1 cellular context compared by ENCODE assay signal in the genomic region with DNA sequence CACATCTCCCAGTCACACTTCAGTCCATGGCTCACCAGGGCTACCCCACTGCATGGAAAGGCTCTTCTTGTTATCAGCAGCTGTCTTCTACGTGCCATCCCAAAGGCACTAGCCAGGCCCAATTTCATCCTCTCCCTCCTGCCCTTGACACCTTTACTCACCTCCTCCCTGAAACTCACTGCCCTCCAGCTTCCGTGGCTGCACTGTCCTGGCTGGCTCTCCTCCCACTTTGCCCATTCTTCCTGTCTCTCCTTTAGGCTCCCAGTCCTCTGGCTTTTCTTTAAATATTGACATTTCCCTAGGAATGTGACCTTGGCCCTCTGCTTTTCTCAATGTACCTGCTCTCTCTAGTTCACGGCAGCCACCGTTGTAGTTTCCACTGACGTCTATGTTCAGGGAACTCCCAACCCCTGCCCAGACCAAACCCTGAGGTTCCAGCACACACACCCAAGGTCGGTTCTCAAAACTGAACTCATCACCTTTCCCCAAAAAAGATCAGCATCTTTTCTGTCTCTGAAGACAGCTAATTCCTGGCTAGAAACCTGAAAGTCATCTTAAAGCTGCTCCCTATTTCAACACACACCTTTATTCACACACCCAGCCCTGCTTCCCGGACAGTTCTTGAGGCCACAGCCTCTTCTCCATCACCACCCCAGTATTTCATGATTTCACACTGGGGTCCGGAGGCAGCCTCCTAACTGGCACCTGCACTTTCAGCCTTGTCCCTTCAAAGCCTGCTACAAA.
TF ChIP-seq lines count a peak whose summit lies in the region.

No MANE protein-coding gene starts in this region.

TF ChIP-seq in SK-N-SH treated with all-trans-retinoic acid at 6 μM for 48 hours, 23 proteins besides CTCF, POLR2A, EP300 and RAD21 (continued from another document):
- TF ChIP-seq, protein P1, sequence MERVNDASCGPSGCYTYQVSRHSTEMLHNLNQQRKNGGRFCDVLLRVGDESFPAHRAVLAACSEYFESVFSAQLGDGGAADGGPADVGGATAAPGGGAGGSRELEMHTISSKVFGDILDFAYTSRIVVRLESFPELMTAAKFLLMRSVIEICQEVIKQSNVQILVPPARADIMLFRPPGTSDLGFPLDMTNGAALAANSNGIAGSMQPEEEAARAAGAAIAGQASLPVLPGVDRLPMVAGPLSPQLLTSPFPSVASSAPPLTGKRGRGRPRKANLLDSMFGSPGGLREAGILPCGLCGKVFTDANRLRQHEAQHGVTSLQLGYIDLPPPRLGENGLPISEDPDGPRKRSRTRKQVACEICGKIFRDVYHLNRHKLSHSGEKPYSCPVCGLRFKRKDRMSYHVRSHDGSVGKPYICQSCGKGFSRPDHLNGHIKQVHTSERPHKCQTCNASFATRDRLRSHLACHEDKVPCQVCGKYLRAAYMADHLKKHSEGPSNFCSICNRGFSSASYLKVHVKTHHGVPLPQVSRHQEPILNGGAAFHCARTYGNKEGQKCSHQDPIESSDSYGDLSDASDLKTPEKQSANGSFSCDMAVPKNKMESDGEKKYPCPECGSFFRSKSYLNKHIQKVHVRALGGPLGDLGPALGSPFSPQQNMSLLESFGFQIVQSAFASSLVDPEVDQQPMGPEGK (CRISPR knock-in tag; IDR thresholded peaks at IDR 0.05; ENCODE audit: borderline replicate concordance), result no peak
- TF ChIP-seq ARNTL (CRISPR knock-in tag; IDR thresholded peaks at IDR 0.05; ENCODE audit: borderline replicate concordance, low read depth) (no peak), BACH2 (CRISPR knock-in tag; IDR thresholded peaks at IDR 0.05; ENCODE audit: borderline replicate concordance) (no peak), ZNF8 (CRISPR knock-in tag; IDR thresholded peaks at IDR 0.05) (no peak), ESRRG (CRISPR knock-in tag; IDR thresholded peaks at IDR 0.05) (no peak)
- TF ChIP-seq, protein P2, sequence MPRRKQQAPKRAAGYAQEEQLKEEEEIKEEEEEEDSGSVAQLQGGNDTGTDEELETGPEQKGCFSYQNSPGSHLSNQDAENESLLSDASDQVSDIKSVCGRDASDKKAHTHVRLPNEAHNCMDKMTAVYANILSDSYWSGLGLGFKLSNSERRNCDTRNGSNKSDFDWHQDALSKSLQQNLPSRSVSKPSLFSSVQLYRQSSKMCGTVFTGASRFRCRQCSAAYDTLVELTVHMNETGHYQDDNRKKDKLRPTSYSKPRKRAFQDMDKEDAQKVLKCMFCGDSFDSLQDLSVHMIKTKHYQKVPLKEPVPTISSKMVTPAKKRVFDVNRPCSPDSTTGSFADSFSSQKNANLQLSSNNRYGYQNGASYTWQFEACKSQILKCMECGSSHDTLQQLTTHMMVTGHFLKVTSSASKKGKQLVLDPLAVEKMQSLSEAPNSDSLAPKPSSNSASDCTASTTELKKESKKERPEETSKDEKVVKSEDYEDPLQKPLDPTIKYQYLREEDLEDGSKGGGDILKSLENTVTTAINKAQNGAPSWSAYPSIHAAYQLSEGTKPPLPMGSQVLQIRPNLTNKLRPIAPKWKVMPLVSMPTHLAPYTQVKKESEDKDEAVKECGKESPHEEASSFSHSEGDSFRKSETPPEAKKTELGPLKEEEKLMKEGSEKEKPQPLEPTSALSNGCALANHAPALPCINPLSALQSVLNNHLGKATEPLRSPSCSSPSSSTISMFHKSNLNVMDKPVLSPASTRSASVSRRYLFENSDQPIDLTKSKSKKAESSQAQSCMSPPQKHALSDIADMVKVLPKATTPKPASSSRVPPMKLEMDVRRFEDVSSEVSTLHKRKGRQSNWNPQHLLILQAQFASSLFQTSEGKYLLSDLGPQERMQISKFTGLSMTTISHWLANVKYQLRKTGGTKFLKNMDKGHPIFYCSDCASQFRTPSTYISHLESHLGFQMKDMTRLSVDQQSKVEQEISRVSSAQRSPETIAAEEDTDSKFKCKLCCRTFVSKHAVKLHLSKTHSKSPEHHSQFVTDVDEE (CRISPR knock-in tag; IDR thresholded peaks at IDR 0.05), result no peak
